1 cellular context compared by ENCODE assay signal in the genomic region with DNA sequence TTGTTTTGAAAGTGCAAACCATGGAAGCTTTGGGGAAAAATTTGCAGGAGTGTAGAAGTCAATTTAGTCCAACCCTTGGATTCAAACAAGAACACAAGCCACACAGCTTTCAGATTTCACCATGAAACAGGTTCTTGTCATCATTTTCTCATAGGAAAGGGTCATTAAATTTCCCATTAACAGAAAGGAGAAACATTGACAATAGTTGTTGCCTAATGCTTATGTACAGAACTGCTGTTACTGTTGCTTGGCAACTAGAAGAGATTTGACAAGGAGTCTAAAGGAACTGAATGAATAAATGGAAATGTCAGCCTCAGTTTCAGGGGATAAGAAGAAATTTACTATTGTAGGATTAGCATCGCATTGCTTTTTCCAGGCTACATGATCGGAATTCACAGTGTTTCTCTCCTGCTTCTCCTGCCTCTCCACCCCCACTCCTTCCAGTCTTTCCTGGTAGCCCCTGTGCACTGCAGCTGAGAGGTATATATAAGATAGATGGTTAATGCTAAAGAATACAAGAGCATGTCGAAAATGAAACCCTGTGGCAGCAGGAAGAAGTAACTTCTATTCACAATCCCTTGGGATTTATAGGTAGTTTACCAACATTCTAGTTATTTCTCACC.
TF ChIP-seq lines count a peak whose summit lies in the region.

No MANE protein-coding gene starts in this region.

TF ChIP-seq in WTC11, 78 proteins besides CTCF, POLR2A, EP300 and RAD21 (continued from another document):
- TF ChIP-seq, protein P1, sequence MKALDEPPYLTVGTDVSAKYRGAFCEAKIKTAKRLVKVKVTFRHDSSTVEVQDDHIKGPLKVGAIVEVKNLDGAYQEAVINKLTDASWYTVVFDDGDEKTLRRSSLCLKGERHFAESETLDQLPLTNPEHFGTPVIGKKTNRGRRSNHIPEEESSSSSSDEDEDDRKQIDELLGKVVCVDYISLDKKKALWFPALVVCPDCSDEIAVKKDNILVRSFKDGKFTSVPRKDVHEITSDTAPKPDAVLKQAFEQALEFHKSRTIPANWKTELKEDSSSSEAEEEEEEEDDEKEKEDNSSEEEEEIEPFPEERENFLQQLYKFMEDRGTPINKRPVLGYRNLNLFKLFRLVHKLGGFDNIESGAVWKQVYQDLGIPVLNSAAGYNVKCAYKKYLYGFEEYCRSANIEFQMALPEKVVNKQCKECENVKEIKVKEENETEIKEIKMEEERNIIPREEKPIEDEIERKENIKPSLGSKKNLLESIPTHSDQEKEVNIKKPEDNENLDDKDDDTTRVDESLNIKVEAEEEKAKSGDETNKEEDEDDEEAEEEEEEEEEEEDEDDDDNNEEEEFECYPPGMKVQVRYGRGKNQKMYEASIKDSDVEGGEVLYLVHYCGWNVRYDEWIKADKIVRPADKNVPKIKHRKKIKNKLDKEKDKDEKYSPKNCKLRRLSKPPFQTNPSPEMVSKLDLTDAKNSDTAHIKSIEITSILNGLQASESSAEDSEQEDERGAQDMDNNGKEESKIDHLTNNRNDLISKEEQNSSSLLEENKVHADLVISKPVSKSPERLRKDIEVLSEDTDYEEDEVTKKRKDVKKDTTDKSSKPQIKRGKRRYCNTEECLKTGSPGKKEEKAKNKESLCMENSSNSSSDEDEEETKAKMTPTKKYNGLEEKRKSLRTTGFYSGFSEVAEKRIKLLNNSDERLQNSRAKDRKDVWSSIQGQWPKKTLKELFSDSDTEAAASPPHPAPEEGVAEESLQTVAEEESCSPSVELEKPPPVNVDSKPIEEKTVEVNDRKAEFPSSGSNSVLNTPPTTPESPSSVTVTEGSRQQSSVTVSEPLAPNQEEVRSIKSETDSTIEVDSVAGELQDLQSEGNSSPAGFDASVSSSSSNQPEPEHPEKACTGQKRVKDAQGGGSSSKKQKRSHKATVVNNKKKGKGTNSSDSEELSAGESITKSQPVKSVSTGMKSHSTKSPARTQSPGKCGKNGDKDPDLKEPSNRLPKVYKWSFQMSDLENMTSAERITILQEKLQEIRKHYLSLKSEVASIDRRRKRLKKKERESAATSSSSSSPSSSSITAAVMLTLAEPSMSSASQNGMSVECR (CRISPR knock-in tag; IDR thresholded peaks at IDR 0.05; ENCODE audit: borderline replicate concordance) = no peak
- TF ChIP-seq IRF2 (CRISPR knock-in tag; IDR thresholded peaks at IDR 0.05; ENCODE audit: borderline replicate concordance, low read depth) = no peak
- TF ChIP-seq KAT7 (CRISPR knock-in tag; IDR thresholded peaks at IDR 0.05; ENCODE audit: borderline replicate concordance) = no peak
- no peak for TF ChIP-seq MXD4 (CRISPR knock-in tag; IDR thresholded peaks at IDR 0.05; ENCODE audit: borderline replicate concordance)
